8 cellular contexts compared by ENCODE assay signal in the genomic region with DNA sequence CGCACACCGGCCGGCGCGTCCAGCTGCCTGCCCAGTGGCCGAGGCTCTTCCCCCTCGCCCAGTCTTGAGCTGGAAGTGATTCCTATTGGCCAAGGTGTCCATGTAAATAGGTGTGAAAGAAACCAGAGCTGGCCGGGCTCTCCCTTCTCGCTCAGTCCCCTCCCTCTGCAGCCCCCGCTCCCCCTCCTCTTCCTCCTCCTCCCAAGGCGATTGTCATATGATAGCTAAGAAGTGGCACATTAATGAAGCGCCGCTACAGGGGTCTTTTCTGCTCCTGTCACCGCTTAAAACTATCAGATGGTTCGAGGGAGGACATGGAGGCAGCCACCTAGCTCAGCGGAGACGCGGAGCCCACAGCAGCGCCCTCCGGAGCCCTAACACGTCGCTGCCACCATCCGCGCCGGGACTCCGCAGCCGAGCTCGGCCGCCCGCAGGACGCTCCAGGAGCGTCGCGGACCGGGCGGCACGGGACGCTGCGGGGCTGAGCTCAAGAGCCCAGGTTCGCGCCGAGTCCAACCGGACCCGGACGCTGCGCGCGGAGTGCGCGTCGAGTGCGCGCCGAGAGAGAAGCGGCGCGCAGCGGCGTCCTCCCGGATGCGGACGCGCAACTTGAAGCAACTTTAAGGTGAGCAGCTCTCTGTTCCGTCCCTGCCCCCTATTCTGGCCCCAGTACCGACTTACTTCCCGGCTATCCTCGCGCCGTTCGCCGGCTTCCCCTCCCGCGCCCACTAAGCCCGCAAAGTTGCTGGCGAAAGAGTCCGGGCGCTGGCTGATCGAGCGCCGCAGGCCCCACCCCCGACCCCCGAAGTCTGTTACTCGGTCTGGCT. TPM values are rescaled to one million over a fixed set of nuclear protein-coding genes. Genes with fewer than 3 reads are reported as not detected.
A peak's percentile ranks its signal among the peaks of the same experiment; 100 is the strongest.
DNase-seq lines count a peak whose midpoint lies in the region; ATAC-seq and TF ChIP-seq lines count a peak whose summit lies in the region.

A gene (plus strand): TSS at position 293 of the 827 bp plus-strand sequence. CDS start 653 bp downstream, outside the sequence.

- peak within 1 kb of the TSS; percentile 66 for H3K4me3 ChIP-seq in neural cell (ENCODE audit: low read length)
- peak within 1 kb of the TSS in 1 of 2 donors; percentile 2 for H3K4me3 ChIP-seq in aorta (ENCODE audit: low read length in 2 of 2)

- DNase-seq in COR-L47 (lab: John Stamatoyannopoulos, UW) = peak; percentile 28
- peak; percentile 47 for DNase-seq in NCI-H1105 treated with DMSO at 0.1 percent for 48 hours (lab: John Stamatoyannopoulos, UW)
- no peak for DNase-seq in cortex of kidney (lab: John Stamatoyannopoulos, UW)
- DNase-seq in aorta = no peak
- DNase-seq in NOMO-1 treated with DMSO at 0.1 percent for 48 hours (lab: John Stamatoyannopoulos, UW; ENCODE audit: unreplicated experiment) = no peak

- H3K36me3 ChIP-seq in neural cell (ENCODE audit: insufficient read depth, low read length) = no peaks in the 10 kb centered on the region
- no peaks in the 10 kb centered on the region for H3K36me3 ChIP-seq in aorta (ENCODE audit: control insufficient read depth in 1 of 2, insufficient read depth in 2 of 2, low read length in 1 of 2)

- H3K9me3 ChIP-seq in neural cell (ENCODE audit: low read length) (no peaks in the 10 kb centered on the region), aorta (ENCODE audit: control insufficient read depth, low read length) (no peaks in the 10 kb centered on the region)

- peaks cover 61% of the 10 kb centered on the region for H3K4me1 Mint-ChIP-seq in brain

- WGBS in aorta, 2 donors = 2% methylated on average over 81 to 83 of the region's 83 CpGs

- H3K4me1 ChIP-seq in aorta (ENCODE audit: control insufficient read depth in 1 of 2, insufficient read depth in 2 of 2, low read length in 2 of 2) = no peaks in the 10 kb centered on the region

- no peak within 1 kb of the TSS for H2AFZ ChIP-seq in neural cell (ENCODE audit: low read depth, low read length)

- H3K79me2 ChIP-seq in neural cell (replicated peaks; ENCODE audit: insufficient read depth, low read length) = no peaks in the 10 kb centered on the region

- H3K27me3 ChIP-seq in neural cell (ENCODE audit: insufficient read depth, low read depth, low read length) = peaks cover 99% of the 10 kb centered on the region
- H3K27me3 ChIP-seq in aorta (ENCODE audit: control insufficient read depth in 1 of 2, insufficient read depth in 2 of 2, low read length in 1 of 2) = peaks cover 0 to 2% of the 10 kb centered on the region in 2 donors

- intact Hi-C loops in aorta (cut with DNase I) = no loop called here

- H3K27ac ChIP-seq in neural cell (ENCODE audit: low read length) (no peak within 1 kb of the TSS), aorta (ENCODE audit: low read depth in 1 of 2, low read length in 2 of 2) (no peak within 1 kb of the TSS)

- no peak within 1 kb of the TSS for H3K9ac ChIP-seq in neural cell (ENCODE audit: low read length)

- H3K36me3 Mint-ChIP-seq in brain = no peaks in the 10 kb centered on the region

- TF ChIP-seq RAD21 in neural cell (conservative IDR thresholded peaks at IDR 0.05) = peak; percentile 30

- peak within 1 kb of the TSS; percentile 79 to 88 (median 88) for H3K4me3 Mint-ChIP-seq in brain

- peak within 1 kb of the TSS in 3 of 5 experiments; percentile 71 to 83 (median 83) for H3K27ac Mint-ChIP-seq in brain

- no peaks in the 10 kb centered on the region for H4K20me1 ChIP-seq in neural cell (ENCODE audit: insufficient read depth)

- H3K4me2 ChIP-seq in neural cell (ENCODE audit: low read length) = no peak within 1 kb of the TSS

- no peaks in the 10 kb centered on the region for H3K9me2 ChIP-seq in neural cell (ENCODE audit: insufficient read depth, low read length)

- no peaks in the 10 kb centered on the region for H3F3A ChIP-seq in neural cell (ENCODE audit: insufficient read depth, low read length, poor library complexity, severe bottlenecking)

- peak in 1 of 2 experiments; percentile 41 for TF ChIP-seq CTCF in brain (conservative IDR thresholded peaks at IDR 0.05)
- TF ChIP-seq CTCF in neural cell (IDR thresholded peaks at IDR 0.05; ENCODE audit: poor library complexity, severe bottlenecking) = peak; percentile 61

- H3K9me3 Mint-ChIP-seq in brain = peaks cover 0 to 3% (median 0%) of the 10 kb centered on the region in 5 experiments

- no peak for TF ChIP-seq EP300 in neural cell (conservative IDR thresholded peaks at IDR 0.05; ENCODE audit: poor library complexity, severe bottlenecking)

- H3K27me3 Mint-ChIP-seq in brain = peaks cover 100% of the 10 kb centered on the region

- no peak for ATAC-seq in HG03045 (IDR thresholded peaks at IDR 0.05; ENCODE audit: unreplicated experiment)
- no peak for ATAC-seq in aorta (ENCODE audit: low FRiP score)

TF ChIP-seq in neural cell, 6 proteins besides CTCF, POLR2A, EP300 and RAD21:
- peak; percentile 42 for TF ChIP-seq SMC3 (conservative IDR thresholded peaks at IDR 0.05; ENCODE audit: poor library complexity)
- TF ChIP-seq POLR2AphosphoS5 (IDR thresholded peaks at IDR 0.05) = no peak

RNA-seq across cellular contexts. Expression of the gene that starts here (rescaled TPM):
- polyA plus RNA-seq in brain (ENCODE audit: insufficient read depth, low read depth, low replicate concordance) (1.9 TPM), neural cell (not detected in 2 replicates), aorta (not detected)
- polyA minus RNA-seq in neural cell = not detected in 2 replicates
- not detected for total RNA-seq in aorta

Comparison
In these comparisons a context has a peak if more than half of its experiments do, and no peak if none do; other contexts are left out.
1. DNase-seq: peak in COR-L47 (single experiment) and NCI-H1105 treated with DMSO at 0.1 percent for 48 hours (single experiment); none in cortex of kidney (single experiment), aorta (0 of 2) and NOMO-1 treated with DMSO at 0.1 percent for 48 hours (single experiment).